ENCODE assay signal across 37 cellular contexts in the genomic region with DNA sequence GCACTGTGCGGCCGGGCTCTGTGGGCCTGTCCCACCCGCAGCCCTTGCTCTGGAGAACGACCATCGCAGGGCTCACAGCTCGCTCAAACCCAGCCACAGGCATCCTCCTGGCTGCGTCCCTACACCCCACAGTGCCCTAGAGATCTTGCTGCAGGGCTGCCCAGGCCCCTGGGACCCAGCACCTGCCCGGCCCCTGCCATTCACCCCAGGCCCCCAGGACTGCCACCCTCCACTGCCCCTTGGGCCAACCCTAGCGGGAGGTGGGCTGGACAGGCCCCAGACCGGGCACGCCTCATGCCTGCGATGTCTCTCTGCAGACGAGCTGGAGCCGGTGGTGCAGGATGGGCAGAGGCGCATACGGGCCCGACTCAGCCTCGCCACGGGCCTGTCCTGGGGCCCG.
"Had no signal": no experiment of that assay in that cellular context is flagged by ENCODE, and none has a peak within 500 bp of the region (broad histone marks: within the 10 kb centered on the region; RNA-seq: fewer than 3 reads in every experiment).

No MANE protein-coding gene starts in this region.

- H3K9me3 ChIP-seq: Peyer's patch, SJSA1, SK-N-SH had no signal

- H3K9ac ChIP-seq: KMS-11, SK-N-SH had no signal

- H3K36me3 ChIP-seq: SJSA1 had no signal

- H3K4me3 Mint-ChIP-seq: activated CD4-positive, alpha-beta memory T cell treated with anti-CD3 and anti-CD28 coated beads for 36 hours; activated CD4-positive, alpha-beta T cell treated with anti-CD3 and anti-CD28 coated beads for 36 hours; activated CD4-positive, alpha-beta T cell treated with anti-CD3 and anti-CD28 coated beads, Interleukin-2, amount 10 ng/mL, durations not matched to agents 7 days and 5 days; activated naive CD4-positive, alpha-beta T cell treated with anti-CD3 and anti-CD28 coated beads for 36 hours; activated naive CD8-positive, alpha-beta T cell; activated naive CD8-positive, alpha-beta T cell treated with anti-CD3 and anti-CD28 coated beads, Interleukin-2, amount 50 U/mL, for 24 hours; activated T-cell treated with anti-CD3 and anti-CD28 coated beads, Interleukin-2, amount 50 U/mL, for 4 hours; activated T-helper 1 cell treated with anti-CD3 and anti-CD28 coated beads, Interleukin-12 subunit alpha, Interleukin-12 subunit beta, Interleukin-2, Interleukin-4 antibody, amounts not matched to agents 30 ng/mL and 10 ng/mL and 1 ng/mL, durations not matched to agents 14 hours and 24 hours and 36 hours; T-helper 1 cell treated with Interleukin-12 subunit alpha and Interleukin-12 subunit beta and Interleukin-4 antibody, amounts not matched to agents 30 μg/mL and 1 μg/mL, for 36 hours; T-helper 2 cell treated with Interferon-gamma antibody and Interleukin-4, amounts not matched to agents 5 μg/mL and 100 μg/mL, for 36 hours; WTC11 had no signal

- H3K9me3 Mint-ChIP-seq: activated CD4-positive, alpha-beta memory T cell treated with anti-CD3 and anti-CD28 coated beads for 36 hours; activated CD4-positive, alpha-beta T cell treated with anti-CD3 and anti-CD28 coated beads, Interleukin-2, amount 10 ng/mL, durations not matched to agents 7 days and 5 days; activated naive CD4-positive, alpha-beta T cell treated with anti-CD3 and anti-CD28 coated beads for 36 hours; activated T-cell treated with anti-CD3 and anti-CD28 coated beads, Interleukin-2, amount 50 U/mL, for 4 hours had no signal

- H3K27me3 ChIP-seq: Peyer's patch, SJSA1 had no signal

- H3K4me1 ChIP-seq: SJSA1 had no signal

- H3K4me3 ChIP-seq: Peyer's patch, SJSA1 had no signal

- ATAC-seq: activated CD4-positive, alpha-beta T cell treated with anti-CD3 and anti-CD28 coated beads for 36 hours; activated CD4-positive, CD25-positive, alpha-beta regulatory T cell treated with anti-CD3 and anti-CD28 coated beads, Interleukin-2, amount 50 U/mL, for 24 hours; activated naive CD8-positive, alpha-beta T cell treated with anti-CD3 and anti-CD28 coated beads, Interleukin-2, amount 50 U/mL, for 24 hours; activated T-cell treated with anti-CD3 and anti-CD28 coated beads, Interleukin-2, amount 50 U/mL, for 4 hours; PC-3; WTC11 had no signal

- H3K27me3 Mint-ChIP-seq: activated CD4-positive, alpha-beta memory T cell treated with anti-CD3 and anti-CD28 coated beads for 36 hours; activated CD4-positive, alpha-beta T cell treated with anti-CD3 and anti-CD28 coated beads for 36 hours; activated CD4-positive, alpha-beta T cell treated with anti-CD3 and anti-CD28 coated beads, Interleukin-2, amount 10 ng/mL, durations not matched to agents 7 days and 5 days; activated naive CD8-positive, alpha-beta T cell; activated naive CD8-positive, alpha-beta T cell treated with anti-CD3 and anti-CD28 coated beads, Interleukin-2, amount 50 U/mL, for 24 hours had no signal

- H3K27ac ChIP-seq: KMS-11, Peyer's patch, SJSA1 had no signal

- H3K4me2 ChIP-seq: KMS-11, SK-N-SH had no signal

- H3K4me1 Mint-ChIP-seq: activated CD4-positive, alpha-beta T cell treated with anti-CD3 and anti-CD28 coated beads for 36 hours; activated CD4-positive, alpha-beta T cell treated with anti-CD3 and anti-CD28 coated beads, Interleukin-2, amount 10 ng/mL, durations not matched to agents 7 days and 5 days; activated naive CD8-positive, alpha-beta T cell treated with anti-CD3 and anti-CD28 coated beads, Interleukin-2, amount 50 U/mL, for 24 hours; WTC11 had no signal

- H3K27ac Mint-ChIP-seq: activated CD4-positive, alpha-beta memory T cell treated with anti-CD3 and anti-CD28 coated beads for 36 hours; activated CD4-positive, alpha-beta T cell treated with anti-CD3 and anti-CD28 coated beads for 36 hours; activated CD4-positive, alpha-beta T cell treated with anti-CD3 and anti-CD28 coated beads, Interleukin-2, amount 10 ng/mL, durations not matched to agents 7 days and 5 days; activated naive CD4-positive, alpha-beta T cell treated with anti-CD3 and anti-CD28 coated beads for 36 hours; activated naive CD8-positive, alpha-beta T cell; activated naive CD8-positive, alpha-beta T cell treated with anti-CD3 and anti-CD28 coated beads, Interleukin-2, amount 50 U/mL, for 24 hours; activated T-helper 1 cell treated with anti-CD3 and anti-CD28 coated beads, Interleukin-12 subunit alpha, Interleukin-12 subunit beta, Interleukin-2, Interleukin-4 antibody, amounts not matched to agents 30 ng/mL and 10 ng/mL and 1 ng/mL, durations not matched to agents 14 hours and 24 hours and 36 hours; T-helper 1 cell treated with Interleukin-12 subunit alpha and Interleukin-12 subunit beta and Interleukin-4 antibody, amounts not matched to agents 30 μg/mL and 1 μg/mL, for 36 hours; T-helper 2 cell treated with Interferon-gamma antibody and Interleukin-4, amounts not matched to agents 5 μg/mL and 100 μg/mL, for 36 hours; WTC11 had no signal

- FAIRE-seq: TTC549 had no signal

- H3K36me3 Mint-ChIP-seq: WTC11 had no signal

- DNase-seq: activated CD4-positive, alpha-beta memory T cell treated with anti-CD3 and anti-CD28 coated beads for 36 hours; activated CD4-positive, alpha-beta T cell treated with anti-CD3 and anti-CD28 coated beads for 36 hours; activated CD4-positive, alpha-beta T cell treated with anti-CD3 and anti-CD28 coated beads, Interleukin-2, amount 10 ng/mL, durations not matched to agents 7 days and 5 days; activated CD8-positive, alpha-beta memory T cell treated with anti-CD3 and anti-CD28 coated beads, Interleukin-2, amount 50 U/mL, for 4 hours; activated gamma-delta T cell treated with Interleukin-2 at 50 U/mL for 16 hours; activated naive CD4-positive, alpha-beta T cell treated with anti-CD3 and anti-CD28 coated beads for 36 hours; activated naive CD8-positive, alpha-beta T cell treated with anti-CD3 and anti-CD28 coated beads, Interleukin-2, amount 50 U/mL, for 24 hours; activated T-cell treated with anti-CD3 and anti-CD28 coated beads for 4 hours; activated T-cell treated with anti-CD3 and anti-CD28 coated beads, Interleukin-2, amount 50 U/mL, for 4 hours; aorta; MM.1S; MV-4-11; NCI-H1092; NCI-H1417; NCI-H146; NCI-H187; NCI-H2029 treated with DMSO at 0.1 percent for 48 hours; NCI-H2107; NCI-H2171; NCI-H510A; NCI-H526; NCI-H748 treated with DMSO at 0.1 percent for 48 hours; NK-92 treated with Interleukin-12 subunit alpha and Interleukin-12 subunit beta, amount 100 ng/mL, for 24 hours; PC-3; Peyer's patch; RPMI8226; SHP77 treated with DMSO at 0.1 percent for 48 hours; SK-N-SH had no signal
